In genomic region chr12:55996715-55997534, GRCh38 we compare ENCODE assay signal across 1 cellular context.
TF ChIP-seq lines count a peak whose summit lies in the region.

Gene SUOX (plus strand): TSS chr12:55997276. CDS start chr12:56002222, 4,946 bp downstream.

TF ChIP-seq in HepG2, 621 proteins besides CTCF, POLR2A, EP300 and RAD21 (continued from another document and continues in another):
- TF ChIP-seq ZNF280D (CRISPR knock-in tag; IDR thresholded peaks at IDR 0.05) = no peak
- peak; percentile 25 for TF ChIP-seq RBM39 (IDR thresholded peaks at IDR 0.05; ENCODE audit: low read depth, low read length, poor library complexity, severe bottlenecking)
- peak; percentile 48; the same call in 1 of the 2 replicates for TF ChIP-seq MEF2D (CRISPR knock-in tag; IDR thresholded peaks at IDR 0.05)
- TF ChIP-seq RFXAP (CRISPR knock-in tag; IDR thresholded peaks at IDR 0.05; ENCODE audit: borderline replicate concordance) = peak; percentile 98
- 0 out of 2 replicates have a peak, but pooled peaks have one; percentile 18 for TF ChIP-seq TBX3 (IDR thresholded peaks at IDR 0.05; ENCODE audit: borderline replicate concordance)
- no peak for TF ChIP-seq ZBTB37 (CRISPR knock-in tag; IDR thresholded peaks at IDR 0.05)
- TF ChIP-seq PATZ1 (CRISPR knock-in tag; IDR thresholded peaks at IDR 0.05) = peak; percentile 69
- no peak for TF ChIP-seq SMAD1 (CRISPR knock-in tag; IDR thresholded peaks at IDR 0.05; ENCODE audit: borderline replicate concordance, low read depth)
- TF ChIP-seq KAT8 (CRISPR knock-in tag; IDR thresholded peaks at IDR 0.05) = peak; percentile 76; the same call in 1 of the 2 replicates
- TF ChIP-seq SRSF1 (optimal IDR thresholded peaks at IDR 0.05; ENCODE audit: low read depth, low read length) = no peak
- TF ChIP-seq SNAPC2 (CRISPR knock-in tag; IDR thresholded peaks at IDR 0.05) = peak; percentile 69; the same call in 1 of the 2 replicates
- TF ChIP-seq HNF4G (IDR thresholded peaks at IDR 0.05; ENCODE audit: borderline replicate concordance, low read depth, low read length) = peak; percentile 81
- TF ChIP-seq HNF4G (CRISPR knock-in tag; IDR thresholded peaks at IDR 0.05; ENCODE audit: borderline replicate concordance, low read depth) = peak; percentile 28; the same call in 1 of the 2 replicates
- TF ChIP-seq TSC22D2 (CRISPR knock-in tag; IDR thresholded peaks at IDR 0.05; ENCODE audit: borderline replicate concordance) = peak; percentile 26; the same call in 1 of the 2 replicates
- TF ChIP-seq ZIK1 (CRISPR knock-in tag; IDR thresholded peaks at IDR 0.05; ENCODE audit: borderline replicate concordance, low read depth) = 0 out of 2 replicates have a peak, but pooled peaks have one; percentile 42
- TF ChIP-seq DR1 (CRISPR knock-in tag; IDR thresholded peaks at IDR 0.05) = peak; percentile 89
- no peak for TF ChIP-seq ZNF17 (CRISPR knock-in tag; IDR thresholded peaks at IDR 0.05)
- TF ChIP-seq ZSCAN30 (CRISPR knock-in tag; IDR thresholded peaks at IDR 0.05) = no peak
- peak; percentile 76 for TF ChIP-seq YY1 (IDR thresholded peaks at IDR 0.05; ENCODE audit: insufficient read depth, insufficient replicate concordance, low read depth, low read length)
- no peak for TF ChIP-seq KDM5A (IDR thresholded peaks at IDR 0.05; ENCODE audit: borderline replicate concordance, low read length)
- TF ChIP-seq ZNF343 (CRISPR knock-in tag; IDR thresholded peaks at IDR 0.05) = no peak
- peak; percentile 3; the same call in 1 of the 2 replicates for TF ChIP-seq SMAD9 (CRISPR knock-in tag; IDR thresholded peaks at IDR 0.05)
- peak; percentile 59; the same call in 1 of the 2 replicates for TF ChIP-seq GATA4 (IDR thresholded peaks at IDR 0.05; ENCODE audit: borderline replicate concordance, low read depth)
- TF ChIP-seq TCF12 (IDR thresholded peaks at IDR 0.05) = no peak
- no peak for TF ChIP-seq TCF12 (CRISPR knock-in tag; IDR thresholded peaks at IDR 0.05)
- peak; percentile 26; the same call in 1 of the 2 replicates for TF ChIP-seq CREM (IDR thresholded peaks at IDR 0.05)
- no peak for TF ChIP-seq CREM (CRISPR knock-in tag; IDR thresholded peaks at IDR 0.05)
- TF ChIP-seq ZBTB49 (CRISPR knock-in tag; IDR thresholded peaks at IDR 0.05; ENCODE audit: borderline replicate concordance) = no peak
- no peak for TF ChIP-seq CC2D1A (CRISPR knock-in tag; IDR thresholded peaks at IDR 0.05)
- TF ChIP-seq EED (CRISPR knock-in tag; IDR thresholded peaks at IDR 0.05) = no peak
- no peak for TF ChIP-seq THAP7 (CRISPR knock-in tag; IDR thresholded peaks at IDR 0.05)
- no peak for TF ChIP-seq MED8 (CRISPR knock-in tag; IDR thresholded peaks at IDR 0.05; ENCODE audit: insufficient replicate concordance)
- peak; percentile 76; the same call in 1 of the 2 replicates for TF ChIP-seq HNF1B (CRISPR knock-in tag; IDR thresholded peaks at IDR 0.05)
- TF ChIP-seq TAF1 (CRISPR knock-in tag; IDR thresholded peaks at IDR 0.05) = peak; percentile 71; the same call in 1 of the 2 replicates
- TF ChIP-seq PHF8 (CRISPR knock-in tag; IDR thresholded peaks at IDR 0.05) = peak; percentile 35; the same call in 1 of the 2 replicates
- TF ChIP-seq HOXA7 (CRISPR knock-in tag; IDR thresholded peaks at IDR 0.05) = no peak
- TF ChIP-seq KMT2A (CRISPR knock-in tag; IDR thresholded peaks at IDR 0.05) = peak; percentile 39; the same call in 1 of the 2 replicates
- TF ChIP-seq ZKSCAN1 (IDR thresholded peaks at IDR 0.05; ENCODE audit: low read length) = no peak
- TF ChIP-seq RBAK (CRISPR knock-in tag; IDR thresholded peaks at IDR 0.05) = no peak
- no peak for TF ChIP-seq AKNA (CRISPR knock-in tag; IDR thresholded peaks at IDR 0.05; ENCODE audit: borderline replicate concordance)
- TF ChIP-seq RBM22 (optimal IDR thresholded peaks at IDR 0.05; ENCODE audit: low read length) = peak; percentile 46
- peak; percentile 16; the same call in 1 of the 2 replicates for TF ChIP-seq FOXK1 (CRISPR knock-in tag; IDR thresholded peaks at IDR 0.05; ENCODE audit: borderline replicate concordance, low read depth)
- TF ChIP-seq ZNF782 (CRISPR knock-in tag; IDR thresholded peaks at IDR 0.05; ENCODE audit: borderline replicate concordance) = 0 out of 2 replicates have a peak, but pooled peaks have one; percentile 51
- no peak for TF ChIP-seq ZFP1 (CRISPR knock-in tag; IDR thresholded peaks at IDR 0.05)
- no peak for TF ChIP-seq ZNF773 (CRISPR knock-in tag; IDR thresholded peaks at IDR 0.05; ENCODE audit: borderline replicate concordance)
- peak; percentile 41 for TF ChIP-seq ZNF709 (CRISPR knock-in tag; IDR thresholded peaks at IDR 0.05)
- TF ChIP-seq SIN3A (IDR thresholded peaks at IDR 0.05; ENCODE audit: borderline replicate concordance, low read depth, low read length) = peak; percentile 83; the same call in 1 of the 2 replicates
- no peak for TF ChIP-seq HES4 (CRISPR knock-in tag; IDR thresholded peaks at IDR 0.05; ENCODE audit: borderline replicate concordance)
- no peak for TF ChIP-seq ZNF549 (CRISPR knock-in tag; IDR thresholded peaks at IDR 0.05)
- TF ChIP-seq PBX2 (CRISPR knock-in tag; IDR thresholded peaks at IDR 0.05) = peak; percentile 88
- TF ChIP-seq ZNF598 (CRISPR knock-in tag; IDR thresholded peaks at IDR 0.05; ENCODE audit: borderline replicate concordance) = peak; percentile 48; the same call in 1 of the 2 replicates
- no peak for TF ChIP-seq FOXC1 (CRISPR knock-in tag; IDR thresholded peaks at IDR 0.05; ENCODE audit: borderline replicate concordance)
